Comparison of ENCODE assay signal across 38 cellular contexts in the genomic region with DNA sequence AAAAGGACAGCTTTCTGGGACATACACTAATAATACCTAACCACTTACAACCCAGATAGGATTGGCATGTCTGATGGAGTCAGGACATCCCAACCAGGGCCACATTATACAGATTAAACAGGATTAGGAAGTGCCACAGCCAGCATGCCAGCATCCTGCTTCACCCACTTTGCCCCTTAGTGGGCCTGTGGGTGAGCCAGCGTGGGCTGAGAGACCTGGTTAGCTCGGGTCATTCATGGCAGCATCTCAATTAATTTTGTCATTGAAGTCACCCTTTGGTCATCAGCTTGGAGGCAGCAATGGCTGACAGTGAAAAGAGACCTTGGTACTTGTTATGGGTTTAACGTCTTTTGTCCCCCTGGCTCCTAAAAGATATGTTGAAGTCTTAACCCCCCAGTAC. TPM values are rescaled to one million over a fixed set of nuclear protein-coding genes. Genes with fewer than 3 reads are reported as not detected.
"Had no signal": no experiment of that assay in that cellular context is flagged by ENCODE, and none has a peak within 500 bp of the region (broad histone marks: within the 10 kb centered on the region; RNA-seq: fewer than 3 reads in every experiment).

No MANE protein-coding gene starts in this region.

- H3K27me3 ChIP-seq: MG63 had no signal

- H3K27ac ChIP-seq: KMS-11 had no signal

- H3K9me3 ChIP-seq: MG63 had no signal

- DNase-seq: Karpas-422, Kasumi-1, MG63, MM.1S, MV-4-11, NCI-H1048, NCI-H1092, NCI-H1092 treated with DMSO at 0.1 percent for 48 hours, NCI-H1105, NCI-H1105 treated with DMSO at 0.1 percent for 48 hours, NCI-H1417, NCI-H1417 treated with DMSO at 0.1 percent for 48 hours, NCI-H1436, NCI-H1436 treated with DMSO at 0.1 percent for 48 hours, NCI-H146, NCI-H1694, NCI-H1694 treated with DMSO at 0.1 percent for 48 hours, NCI-H187, NCI-H187 treated with DMSO at 0.1 percent for 48 hours, NCI-H1930, NCI-H2029, NCI-H2029 treated with DMSO at 0.1 percent for 48 hours, NCI-H2081, NCI-H2081 treated with DMSO at 0.1 percent for 48 hours, NCI-H2107, NCI-H2171, NCI-H2171 treated with DMSO at 0.1 percent for 48 hours, NCI-H2227 treated with DMSO at 0.1 percent for 48 hours, NCI-H226, NCI-H345, NCI-H446, NCI-H446 treated with DMSO at 0.1 percent for 48 hours, NCI-H510A had no signal

- H3K36me3 ChIP-seq: MG63 had no signal

- H3K4me3 ChIP-seq: MG63 had no signal

RNA-seq across cellular contexts. Expression of gene SLC6A2, which starts 29.9 kb away (rescaled TPM):
- total RNA-seq: LHCN-M2, M059J, MCF 10A, NCI-H460 had no signal

RNA-seq across cellular contexts. Expression of gene CAPNS2, which starts 59.4 kb away (rescaled TPM):
- total RNA-seq: LHCN-M2, NCI-H460 had no signal
